In genomic region chr21:35084869-35085268, GRCh38 we compare ENCODE assay signal across 17 cellular contexts. TPM values are rescaled to one million over a fixed set of nuclear protein-coding genes. Genes with fewer than 3 reads are reported as not detected.
DNase-seq lines count a peak whose midpoint lies in the region; ATAC-seq, FAIRE-seq and TF ChIP-seq lines count a peak whose summit lies in the region.
"Had no signal": no experiment of that assay in that cellular context is flagged by ENCODE, and none has a peak within 500 bp of the region (broad histone marks: within the 10 kb centered on the region; RNA-seq: fewer than 3 reads in every experiment).

No MANE protein-coding gene starts in this region.

- ATAC-seq in HG02973 (IDR thresholded peaks at IDR 0.05; ENCODE audit: unreplicated experiment): no peak
- no peak for ATAC-seq in HG03565 (IDR thresholded peaks at IDR 0.05; ENCODE audit: unreplicated experiment)
- ATAC-seq in T-cell (replicated peaks in 1 of 4): no peak
- ATAC-seq in left lung: no peak
- ATAC-seq: activated CD8-positive, alpha-beta T cell treated with anti-CD3 and anti-CD28 coated beads for 36 hours; activated naive CD4-positive, alpha-beta T cell treated with anti-CD3 and anti-CD28 coated beads, Interleukin-2, amount 50 U/mL, for 72 hours; stimulated activated naive CD8-positive, alpha-beta T cell treated with anti-CD3 and anti-CD28 coated beads, Interleukin-15, Interleukin-2, amounts not matched to agents 100 U/mL and 50 U/mL, for 24 hours had no signal

- no peak overlapping the region for H3K4me3 ChIP-seq in trophoblast cell (ENCODE audit: low read depth, low read length)
- H3K4me3 ChIP-seq in left lung: no peak overlapping the region

- H4K8ac ChIP-seq in trophoblast cell (ENCODE audit: low read depth, low read length): no peak overlapping the region

- no CpG with 5 or more reads among the region's 3 CpGs for WGBS in trophoblast cell (ENCODE audit: extremely low coverage, insufficient coverage, insufficient read length)

- H3K9me3 ChIP-seq in trophoblast cell (ENCODE audit: insufficient read depth, low read depth, low read length) (peaks cover 1% of the 10 kb centered on the region), left lung (no peaks in the 10 kb centered on the region)
- H3K9me3 ChIP-seq: Caco-2 had no signal

- H3K27me3 ChIP-seq in trophoblast cell (ENCODE audit: insufficient read depth, low read length) (no peaks in the 10 kb centered on the region), left lung (no peaks in the 10 kb centered on the region)

- H3K36me3 Mint-ChIP-seq in T-cell: no peaks in the 10 kb centered on the region

- POLR2A ChIA-PET in T-cell (lab: Charles Lee): interaction anchor here (0.6 kb wide), 2 partner anchors 43 to 156 kb away, joined by 3 read pairs; no protein-coding TSS in a partner anchor

- no peak overlapping the region for H2BK120ac ChIP-seq in trophoblast cell (ENCODE audit: insufficient read depth, low read length, poor library complexity)

- no peak overlapping the region for H3K4ac ChIP-seq in trophoblast cell (ENCODE audit: low read depth, low read length)

- no peaks in the 10 kb centered on the region for H3K4me1 Mint-ChIP-seq in T-cell

- in situ Hi-C loops in Caki2 (cut with HindIII; ENCODE audit: low pct_unique_long_range_greater_than_20kb, low sequenced_read_pairs): no loop called here

- no peak overlapping the region for H3K4me2 ChIP-seq in trophoblast cell (ENCODE audit: low read length)

- no peak overlapping the region for H4K12ac ChIP-seq in trophoblast cell (ENCODE audit: low read depth, low read length)

- peak overlapping the region; percentile 86 for H3K27ac ChIP-seq in epithelial cell of prostate
- no peak overlapping the region for H3K27ac ChIP-seq in trophoblast cell (ENCODE audit: low read depth, low read length)
- H3K27ac ChIP-seq in left lung: no peak overlapping the region

- H3K4me3 Mint-ChIP-seq in T-cell: no peak overlapping the region
- H3K4me3 Mint-ChIP-seq: activated CD8-positive, alpha-beta T cell treated with anti-CD3 and anti-CD28 coated beads for 36 hours had no signal

- FAIRE-seq in RCC 7860 (lab: Jason Lieb, UNC): peak; percentile 94

- H2BK12ac ChIP-seq in trophoblast cell (ENCODE audit: low read length): no peak overlapping the region

- no peak overlapping the region for H3K14ac ChIP-seq in trophoblast cell (ENCODE audit: low read length)

- H3K18ac ChIP-seq in trophoblast cell (ENCODE audit: low read length): no peak overlapping the region

- no peak overlapping the region for H3K9ac ChIP-seq in trophoblast cell (ENCODE audit: low read length)

- DNase-seq in Caki2 (ENCODE audit: low read depth): peak; percentile 57
- peak; percentile 93 for DNase-seq in RCC 7860 (ENCODE audit: low spot score)
- DNase-seq in epithelial cell of prostate (ENCODE audit: low read depth, low spot score): peak; percentile 31
- DNase-seq in trophoblast cell: peak; percentile 16 to 75
- no peak for DNase-seq in T-cell
- DNase-seq in left lung: no peak
- DNase-seq: activated CD8-positive, alpha-beta T cell treated with anti-CD3 and anti-CD28 coated beads for 36 hours; Caco-2; H7; KBM-7; NCI-H2029 treated with DMSO at 0.1 percent for 48 hours; stimulated activated CD4-positive, alpha-beta T cell treated with anti-CD3 and anti-CD28 coated beads, Interleukin-4, amount 100 ng/mL, for 1 hour; stimulated activated naive CD8-positive, alpha-beta T cell treated with anti-CD3 and anti-CD28 coated beads, Interleukin-15, Interleukin-2, amounts not matched to agents 100 U/mL and 50 U/mL, for 24 hours; T-helper 9 cell had no signal

- H3K79me1 ChIP-seq in trophoblast cell (ENCODE audit: low read length): no peaks in the 10 kb centered on the region

- H3K23ac ChIP-seq in trophoblast cell (ENCODE audit: low read length): no peak overlapping the region

- CTCF ChIA-PET in T-cell (lab: Charles Lee): no interaction called here

- H2AK5ac ChIP-seq in trophoblast cell (ENCODE audit: low read length): no peak overlapping the region

- H3K4me1 ChIP-seq in trophoblast cell (ENCODE audit: control insufficient read depth in 1 of 2, insufficient read depth in 2 of 2, low read length in 2 of 2) (peaks cover 4 to 7% of the 10 kb centered on the region in 2 experiments), left lung (no peaks in the 10 kb centered on the region)

- no peak overlapping the region for H4K91ac ChIP-seq in trophoblast cell (ENCODE audit: low read depth, low read length)

- H3K79me2 ChIP-seq in trophoblast cell (ENCODE audit: control insufficient read depth, insufficient read depth, low read length, poor library complexity): no peaks in the 10 kb centered on the region

- no peak overlapping the region for H2AFZ ChIP-seq in trophoblast cell (ENCODE audit: insufficient read depth, low read length, poor library complexity)

- H3K9me3 Mint-ChIP-seq in T-cell: peaks cover 0 to 5% (median 0%) of the 10 kb centered on the region in 3 donors
- H3K9me3 Mint-ChIP-seq: activated CD8-positive, alpha-beta T cell treated with anti-CD3 and anti-CD28 coated beads for 36 hours had no signal

- no peak overlapping the region for H3K27ac Mint-ChIP-seq in T-cell
- H3K27ac Mint-ChIP-seq: activated CD8-positive, alpha-beta T cell treated with anti-CD3 and anti-CD28 coated beads for 36 hours; activated naive CD4-positive, alpha-beta T cell treated with anti-CD3 and anti-CD28 coated beads, Interleukin-2, amount 50 U/mL, for 72 hours had no signal

- TF ChIP-seq CTCF in left lung (IDR thresholded peaks at IDR 0.05): no peak

- H3K36me3 ChIP-seq in trophoblast cell (ENCODE audit: control insufficient read depth in 1 of 2, insufficient read depth in 2 of 2, low read length in 2 of 2) (no peaks in the 10 kb centered on the region), left lung (no peaks in the 10 kb centered on the region)

- H3K27me3 Mint-ChIP-seq in T-cell: no peaks in the 10 kb centered on the region

- no peak overlapping the region for H2BK5ac ChIP-seq in trophoblast cell (ENCODE audit: low read depth, low read length, poor library complexity)

- intact Hi-C loops in left lung (cut with DNase I): no loop called here

RNA-seq across cellular contexts. Expression of gene RUNX1, which starts 35.8 kb away (rescaled TPM):
- total RNA-seq in Caki2 (2014; rRNA removed; shearing (Covaris generic); ENCODE audit: low replicate concordance): 2.0 and 4.8 TPM in 2 replicates
- polyA plus RNA-seq in trophoblast cell (2013): 64.0 and 64.4 TPM in 2 replicates
- 100 to 1,000 TPM in 3 of 5 donors, 10 to 100 TPM in 2; 87.0 to 117 (median 104) TPM for total RNA-seq in T-cell
- 10 to 100 TPM; 81.1 to 89.6 TPM for total RNA-seq in left lung

Comparison
In these comparisons a context has a peak if more than half of its experiments do, and no peak if none do; other contexts are left out.
1. DNase-seq: peak in Caki2 (single experiment), RCC 7860 (single experiment), epithelial cell of prostate (single experiment) and trophoblast cell (2 of 2); none in T-cell (0 of 34) and left lung (0 of 2).
2. RNA of gene RUNX1, which starts 35.8 kb away (total RNA-seq): 87.0 to 117 TPM in T-cell and 81.1 to 89.6 TPM in left lung; 2.0 to 4.8 TPM in Caki2; every median in the first group is over 10 times any median in the second.